In genomic region chr20:44629542-44629941, GRCh38 we compare ENCODE assay signal across 19 cellular contexts.
"Had no signal": no experiment of that assay in that cellular context is flagged by ENCODE, and none has a peak within 500 bp of the region (broad histone marks: within the 10 kb centered on the region; RNA-seq: fewer than 3 reads in every experiment).

No MANE protein-coding gene starts in this region.

- DNase-seq: activated CD4-positive, alpha-beta T cell treated with anti-CD3 and anti-CD28 coated beads, Interleukin-2, amount 50 U/mL, for 1 hour; activated naive CD4-positive, alpha-beta T cell; activated naive CD8-positive, alpha-beta T cell treated with anti-CD3 and anti-CD28 coated beads, Interleukin-2, amount 10 ng/mL, durations not matched to agents 7 days and 5 days; activated T-cell treated with anti-CD3 and anti-CD28 coated beads for 4 hours; dermis blood vessel endothelial cell; effector memory CD8-positive, alpha-beta T cell; foreskin melanocyte; immature natural killer cell; mammary epithelial cell; retina; stimulated activated CD4-positive, alpha-beta T cell treated with anti-CD3 and anti-CD28 coated beads, Interleukin-2, amount 100 ng/mL, for 48 hours; stimulated activated naive CD4-positive, alpha-beta T cell; testis had no signal

- H3K36me3 ChIP-seq: breast epithelium, neutrophil had no signal

- H3K4me1 ChIP-seq: breast epithelium, parathyroid adenoma, upper lobe of left lung had no signal

- H3K27me3 ChIP-seq: breast epithelium, neutrophil, testis, upper lobe of left lung had no signal

- H2AFZ ChIP-seq: parathyroid adenoma had no signal

- H3K9me3 Mint-ChIP-seq: activated naive CD8-positive, alpha-beta T cell treated with anti-CD3 and anti-CD28 coated beads, Interleukin-2, amount 10 ng/mL, durations not matched to agents 7 days and 5 days; effector memory CD8-positive, alpha-beta T cell; immature natural killer cell had no signal

- H3K79me2 ChIP-seq: parathyroid adenoma had no signal

- H3K4me3 ChIP-seq: breast epithelium, testis, upper lobe of left lung had no signal

- H3K9me3 ChIP-seq: breast epithelium, neutrophil, testis, upper lobe of left lung had no signal

- H3K4me3 Mint-ChIP-seq: activated naive CD8-positive, alpha-beta T cell treated with anti-CD3 and anti-CD28 coated beads, Interleukin-2, amount 10 ng/mL, durations not matched to agents 7 days and 5 days; effector memory CD8-positive, alpha-beta T cell; immature natural killer cell had no signal

- H3K9ac ChIP-seq: parathyroid adenoma had no signal

- ATAC-seq: activated CD4-positive, CD25-positive, alpha-beta regulatory T cell treated with anti-CD3 and anti-CD28 coated beads, Interleukin-2, amount 50 U/mL, for 24 hours; effector memory CD8-positive, alpha-beta T cell had no signal

- H3K27ac ChIP-seq: breast epithelium, epithelial cell of prostate, neutrophil, parathyroid adenoma, upper lobe of left lung had no signal

- H3K27me3 Mint-ChIP-seq: activated naive CD8-positive, alpha-beta T cell treated with anti-CD3 and anti-CD28 coated beads, Interleukin-2, amount 10 ng/mL, durations not matched to agents 7 days and 5 days; effector memory CD8-positive, alpha-beta T cell had no signal
